In genomic region chr17:47850373-47850691, GRCh38 we compare ENCODE assay signal across 7 cellular contexts. TPM values are rescaled to one million over a fixed set of nuclear protein-coding genes. Genes with fewer than 3 reads are reported as not detected.
DNase-seq lines count a peak whose midpoint lies in the region; TF ChIP-seq lines count a peak whose summit lies in the region.
"Had no signal": no experiment of that assay in that cellular context is flagged by ENCODE, and none has a peak within 500 bp of the region (broad histone marks: within the 10 kb centered on the region; RNA-seq: fewer than 3 reads in every experiment).

No MANE protein-coding gene starts in this region.

- H4K5ac ChIP-seq in mesendoderm (ENCODE audit: low read length) = no peak overlapping the region

- no peak overlapping the region for H2BK15ac ChIP-seq in mesendoderm (replicated peaks; ENCODE audit: low read depth)

- DNase-seq in DMS53 treated with DMSO at 0.1 percent for 48 hours (lab: John Stamatoyannopoulos, UW; ENCODE audit: unreplicated experiment) = peak; percentile 43
- no peak for DNase-seq in activated T-helper 1 cell treated with anti-CD3 and anti-CD28 coated beads, Interleukin-12 subunit alpha, Interleukin-12 subunit beta, Interleukin-2, Interleukin-4 antibody, amounts not matched to agents 30 ng/mL and 10 ng/mL and 1 ng/mL, durations not matched to agents 14 hours and 24 hours and 36 hours (ENCODE audit: low spot score)
- DNase-seq in mesendoderm = no peak
- DNase-seq in UCSD-AML1 (lab: John Stamatoyannopoulos, UW; ENCODE audit: unreplicated experiment) = no peak
- DNase-seq in NCI-H187 treated with DMSO at 0.1 percent for 48 hours (lab: John Stamatoyannopoulos, UW) = no peak
- no peak for DNase-seq in thyroid gland

- peak overlapping the region; percentile 48 for H3K4me3 Mint-ChIP-seq in activated T-helper 1 cell treated with anti-CD3 and anti-CD28 coated beads, Interleukin-12 subunit alpha, Interleukin-12 subunit beta, Interleukin-2, Interleukin-4 antibody, amounts not matched to agents 30 ng/mL and 10 ng/mL and 1 ng/mL, durations not matched to agents 14 hours and 24 hours and 36 hours

- peak overlapping the region; percentile 8 for H3K18ac ChIP-seq in mesendoderm (ENCODE audit: low read length)

- H3K27ac ChIP-seq in mesendoderm (ENCODE audit: low read depth, low read length) (no peak overlapping the region), thyroid gland (peak overlapping the region in 1 of 3 donors; percentile 33)

- peaks cover 29% of the 10 kb centered on the region for H3K4me1 Mint-ChIP-seq in activated T-helper 1 cell treated with anti-CD3 and anti-CD28 coated beads, Interleukin-12 subunit alpha, Interleukin-12 subunit beta, Interleukin-2, Interleukin-4 antibody, amounts not matched to agents 30 ng/mL and 10 ng/mL and 1 ng/mL, durations not matched to agents 14 hours and 24 hours and 36 hours (ENCODE audit: low read depth)

- peak overlapping the region; percentile 95 for H3K23ac ChIP-seq in mesendoderm (ENCODE audit: low read length)

- H2AK5ac ChIP-seq in mesendoderm (ENCODE audit: low read length) = no peak overlapping the region

- peaks cover 6% of the 10 kb centered on the region for H3K79me1 ChIP-seq in mesendoderm (ENCODE audit: low read length)

- H3K56ac ChIP-seq in mesendoderm (ENCODE audit: low read length) = peak overlapping the region; percentile 92

- no peaks in the 10 kb centered on the region for H3K9me3 Mint-ChIP-seq in activated T-helper 1 cell treated with anti-CD3 and anti-CD28 coated beads, Interleukin-12 subunit alpha, Interleukin-12 subunit beta, Interleukin-2, Interleukin-4 antibody, amounts not matched to agents 30 ng/mL and 10 ng/mL and 1 ng/mL, durations not matched to agents 14 hours and 24 hours and 36 hours

- H2BK5ac ChIP-seq in mesendoderm (ENCODE audit: low read length) = no peak overlapping the region

- no peak for TF ChIP-seq CTCF in thyroid gland (IDR thresholded peaks at IDR 0.05)

- H4K8ac ChIP-seq in mesendoderm (ENCODE audit: low read depth, low read length) = no peak overlapping the region

- H3K4ac ChIP-seq in mesendoderm (ENCODE audit: low read depth, low read length) = no peak overlapping the region

- H3K27ac Mint-ChIP-seq in activated T-helper 1 cell treated with anti-CD3 and anti-CD28 coated beads, Interleukin-12 subunit alpha, Interleukin-12 subunit beta, Interleukin-2, Interleukin-4 antibody, amounts not matched to agents 30 ng/mL and 10 ng/mL and 1 ng/mL, durations not matched to agents 14 hours and 24 hours and 36 hours = no peak overlapping the region

- H3K27me3 Mint-ChIP-seq in activated T-helper 1 cell treated with anti-CD3 and anti-CD28 coated beads, Interleukin-12 subunit alpha, Interleukin-12 subunit beta, Interleukin-2, Interleukin-4 antibody, amounts not matched to agents 30 ng/mL and 10 ng/mL and 1 ng/mL, durations not matched to agents 14 hours and 24 hours and 36 hours (ENCODE audit: insufficient read depth) = peaks cover 85% of the 10 kb centered on the region

- H3K27me3 ChIP-seq in mesendoderm (ENCODE audit: insufficient read depth, low read length, poor library complexity) = peaks cover 16% of the 10 kb centered on the region
- H3K27me3 ChIP-seq in thyroid gland = peaks cover 42% of the 10 kb centered on the region

- H3K4me1 ChIP-seq in mesendoderm (ENCODE audit: control insufficient read depth, low read depth, low read length) = peaks cover 22% of the 10 kb centered on the region
- H3K4me1 ChIP-seq in thyroid gland = peaks cover 11 to 31% of the 10 kb centered on the region in 2 donors

- H3K9me3 ChIP-seq in thyroid gland = no peaks in the 10 kb centered on the region

- intact Hi-C loops in activated T-helper 1 cell treated with anti-CD3 and anti-CD28 coated beads, Interleukin-12 subunit alpha, Interleukin-12 subunit beta, Interleukin-2, Interleukin-4 antibody, amounts not matched to agents 30 ng/mL and 10 ng/mL and 1 ng/mL, durations not matched to agents 14 hours and 24 hours and 36 hours (cut with micrococcal nuclease) = no loop called here
- intact Hi-C loops in thyroid gland (cut with DNase I) = no loop called here

- H3K79me2 ChIP-seq in mesendoderm (ENCODE audit: control insufficient read depth, insufficient read depth, low read length) = peaks cover 11% of the 10 kb centered on the region

- H3K4me2 ChIP-seq in mesendoderm (ENCODE audit: low read length) = peak overlapping the region; percentile 83

- no CpG with 5 or more reads among the region's 9 CpGs for WGBS in mesendoderm (ENCODE audit: extremely low coverage, insufficient coverage, low lambda C conversion rate)
- 39 to 43% methylated on average over 9 of the region's 9 CpGs for WGBS in thyroid gland, 2 donors

- H3K36me3 Mint-ChIP-seq in activated T-helper 1 cell treated with anti-CD3 and anti-CD28 coated beads, Interleukin-12 subunit alpha, Interleukin-12 subunit beta, Interleukin-2, Interleukin-4 antibody, amounts not matched to agents 30 ng/mL and 10 ng/mL and 1 ng/mL, durations not matched to agents 14 hours and 24 hours and 36 hours (ENCODE audit: low read depth) = no peaks in the 10 kb centered on the region

- H3K9ac ChIP-seq in mesendoderm (ENCODE audit: low read length) = peak overlapping the region; percentile 87

- no peak for TF ChIP-seq POLR2A in thyroid gland (IDR thresholded peaks at IDR 0.05)

- H2BK120ac ChIP-seq in mesendoderm (ENCODE audit: low read depth, low read length) = no peak overlapping the region

- H3K4me3 ChIP-seq in mesendoderm (ENCODE audit: low read length) (peak overlapping the region; percentile 56), thyroid gland (replicated peaks in 1 of 3) (peak overlapping the region in 1 of 3 donors; percentile 41)

- H3K36me3 ChIP-seq in mesendoderm (ENCODE audit: control insufficient read depth, insufficient read depth, low read length) = no peaks in the 10 kb centered on the region
- no peaks in the 10 kb centered on the region for H3K36me3 ChIP-seq in thyroid gland

RNA-seq across cellular contexts. Expression of gene SP6, which starts 0.6 kb away (rescaled TPM):
- total RNA-seq in activated T-helper 1 cell treated with anti-CD3 and anti-CD28 coated beads, Interleukin-12 subunit alpha, Interleukin-12 subunit beta, Interleukin-2, Interleukin-4 antibody, amounts not matched to agents 30 ng/mL and 10 ng/mL and 1 ng/mL, durations not matched to agents 14 hours and 24 hours and 36 hours = 0.05 and 0.12 TPM in 2 replicates
- 0.91 TPM for polyA plus RNA-seq in mesendoderm (2013, experiment 1 of 2)
- 0.78 TPM for polyA plus RNA-seq in mesendoderm (2013, experiment 2 of 2)
- total RNA-seq in thyroid gland = 1 to 10 TPM in 1 of 4 donors, under 1 TPM in 3; 0.56 to 5.9 (median 0.96) TPM

RNA-seq across cellular contexts. Expression of gene SCRN2, which starts 9.3 kb away (rescaled TPM):
- total RNA-seq in activated T-helper 1 cell treated with anti-CD3 and anti-CD28 coated beads, Interleukin-12 subunit alpha, Interleukin-12 subunit beta, Interleukin-2, Interleukin-4 antibody, amounts not matched to agents 30 ng/mL and 10 ng/mL and 1 ng/mL, durations not matched to agents 14 hours and 24 hours and 36 hours = 24.5 and 26.3 TPM in 2 replicates
- 6.6 TPM for polyA plus RNA-seq in mesendoderm (2013, experiment 1 of 2)
- polyA plus RNA-seq in mesendoderm (2013, experiment 2 of 2) = 7.7 TPM
- 10 to 100 TPM; 37.0 to 71.5 (median 49.1) TPM for total RNA-seq in thyroid gland

RNA-seq across cellular contexts. Expression of gene LRRC46, which starts 18.9 kb away (rescaled TPM):
- total RNA-seq in activated T-helper 1 cell treated with anti-CD3 and anti-CD28 coated beads, Interleukin-12 subunit alpha, Interleukin-12 subunit beta, Interleukin-2, Interleukin-4 antibody, amounts not matched to agents 30 ng/mL and 10 ng/mL and 1 ng/mL, durations not matched to agents 14 hours and 24 hours and 36 hours = 0.39 and 0.70 TPM in 2 replicates
- polyA plus RNA-seq in mesendoderm (2013, experiment 1 of 2) = 0.20 TPM
- polyA plus RNA-seq in mesendoderm (2013, experiment 2 of 2) = 0.43 TPM
- total RNA-seq in thyroid gland = 1 to 10 TPM in 2 of 4 donors, under 1 TPM in 1, not detected in 1; 0.44 to 3.2 (median 2.0) TPM
- total RNA-seq: cerebellum had no signal

RNA-seq across cellular contexts. Expression of gene MRPL10, which starts 19.0 kb away (rescaled TPM):
- total RNA-seq in activated T-helper 1 cell treated with anti-CD3 and anti-CD28 coated beads, Interleukin-12 subunit alpha, Interleukin-12 subunit beta, Interleukin-2, Interleukin-4 antibody, amounts not matched to agents 30 ng/mL and 10 ng/mL and 1 ng/mL, durations not matched to agents 14 hours and 24 hours and 36 hours = 53.6 and 56.9 TPM in 2 replicates
- 60.1 TPM for polyA plus RNA-seq in mesendoderm (2013, experiment 1 of 2)
- 60.8 TPM for polyA plus RNA-seq in mesendoderm (2013, experiment 2 of 2)
- 10 to 100 TPM; 36.1 to 51.9 (median 39.1) TPM for total RNA-seq in thyroid gland

RNA-seq across cellular contexts. Expression of gene OSBPL7, which starts 28.7 kb away (rescaled TPM):
- 18.6 and 21.6 TPM in 2 replicates for total RNA-seq in activated T-helper 1 cell treated with anti-CD3 and anti-CD28 coated beads, Interleukin-12 subunit alpha, Interleukin-12 subunit beta, Interleukin-2, Interleukin-4 antibody, amounts not matched to agents 30 ng/mL and 10 ng/mL and 1 ng/mL, durations not matched to agents 14 hours and 24 hours and 36 hours
- 1.9 TPM for polyA plus RNA-seq in mesendoderm (2013, experiment 1 of 2)
- 2.0 TPM for polyA plus RNA-seq in mesendoderm (2013, experiment 2 of 2)
- 10 to 100 TPM; 12.7 to 18.0 (median 14.7) TPM for total RNA-seq in thyroid gland
